ENCODE assay signal across 12 cellular contexts in the genomic region with DNA sequence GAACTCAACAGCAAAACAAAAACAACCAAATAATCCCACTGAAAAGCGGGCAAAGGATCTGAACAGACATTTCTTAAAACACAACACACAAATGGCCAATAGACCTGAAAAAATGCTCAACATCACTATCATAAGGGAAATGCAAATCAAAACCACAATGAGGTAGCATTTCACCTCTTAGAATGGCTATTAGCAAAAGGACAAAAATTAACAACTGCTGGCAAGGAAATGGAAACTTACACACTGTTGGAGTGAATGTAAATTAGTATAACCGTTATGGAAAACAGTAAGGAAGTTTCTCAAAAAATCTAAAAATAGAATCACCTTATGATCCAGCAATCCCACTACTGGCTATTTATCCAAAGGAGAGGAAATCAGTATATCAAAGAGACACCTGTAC. TPM values are rescaled to one million over a fixed set of nuclear protein-coding genes. Genes with fewer than 3 reads are reported as not detected.
DNase-seq lines count a peak whose midpoint lies in the region; ATAC-seq, FAIRE-seq and TF ChIP-seq lines count a peak whose summit lies in the region.
"Had no signal": no experiment of that assay in that cellular context is flagged by ENCODE, and none has a peak within 500 bp of the region (broad histone marks: within the 10 kb centered on the region; RNA-seq: fewer than 3 reads in every experiment).

No MANE protein-coding gene starts in this region.

- H3K4me2 ChIP-seq in astrocyte (ENCODE audit: low read length): no peak overlapping the region

- no peak overlapping the region for H3K4me3 Mint-ChIP-seq in astrocyte (ENCODE audit: unreplicated experiment)
- H3K4me3 Mint-ChIP-seq: activated CD4-positive, alpha-beta T cell treated with anti-CD3 and anti-CD28 coated beads, Interleukin-2, amount 10 ng/mL, durations not matched to agents 7 days and 5 days had no signal

- H3K36me3 ChIP-seq in astrocyte (ENCODE audit: insufficient read depth, low read length): peaks cover 24% of the 10 kb centered on the region

- H3K4me3 ChIP-seq in astrocyte (ENCODE audit: insufficient read depth, low read depth, low read length): no peak overlapping the region
- H3K4me3 ChIP-seq: HAP-1 had no signal

- H3K4me1 ChIP-seq in astrocyte (ENCODE audit: insufficient read depth, low read length): no peaks in the 10 kb centered on the region
- H3K4me1 ChIP-seq: HAP-1 had no signal

- no peak for TF ChIP-seq CTCF in astrocyte (IDR thresholded peaks at IDR 0.05; ENCODE audit: insufficient read depth, low read depth, low read length)
- TF ChIP-seq CTCF in GM20000 (IDR thresholded peaks at IDR 0.05; ENCODE audit: extremely low read depth, missing control alignments): no peak

- ATAC-seq in GM18858 (IDR thresholded peaks at IDR 0.05; ENCODE audit: unreplicated experiment) (peak; percentile 81), GM21381 (IDR thresholded peaks at IDR 0.05; ENCODE audit: unreplicated experiment) (peak; percentile 83), HG03095 (IDR thresholded peaks at IDR 0.05; ENCODE audit: unreplicated experiment) (peak; percentile 81)
- ATAC-seq: left cardiac atrium had no signal

- H3K79me2 ChIP-seq in astrocyte (ENCODE audit: insufficient read depth, low read length): peaks cover 67% of the 10 kb centered on the region

- H4K20me1 ChIP-seq in astrocyte (ENCODE audit: insufficient read depth, low read length): peaks cover 30% of the 10 kb centered on the region

- H3K27me3 Mint-ChIP-seq in astrocyte (ENCODE audit: low read depth, unreplicated experiment): no peaks in the 10 kb centered on the region
- H3K27me3 Mint-ChIP-seq: activated CD4-positive, alpha-beta T cell treated with anti-CD3 and anti-CD28 coated beads, Interleukin-2, amount 10 ng/mL, durations not matched to agents 7 days and 5 days had no signal

- no peak overlapping the region for H3K9ac ChIP-seq in astrocyte (ENCODE audit: low read length)

- H3K4me1 Mint-ChIP-seq in astrocyte (ENCODE audit: low read depth, unreplicated experiment): no peaks in the 10 kb centered on the region

- no peak overlapping the region for H3K27ac ChIP-seq in astrocyte (ENCODE audit: low read depth, low read length)

- H3K9me3 ChIP-seq in astrocyte (ENCODE audit: insufficient read depth, low read depth, low read length): no peaks in the 10 kb centered on the region
- H3K9me3 ChIP-seq: HAP-1 had no signal

- H2AFZ ChIP-seq in astrocyte (ENCODE audit: low read depth, low read length): no peak overlapping the region

- no peaks in the 10 kb centered on the region for H3K9me3 Mint-ChIP-seq in astrocyte (ENCODE audit: unreplicated experiment)
- H3K9me3 Mint-ChIP-seq: activated CD4-positive, alpha-beta T cell treated with anti-CD3 and anti-CD28 coated beads, Interleukin-2, amount 10 ng/mL, durations not matched to agents 7 days and 5 days had no signal

- H3K27ac Mint-ChIP-seq in astrocyte (ENCODE audit: unreplicated experiment): no peak overlapping the region
- H3K27ac Mint-ChIP-seq: activated CD4-positive, alpha-beta T cell treated with anti-CD3 and anti-CD28 coated beads, Interleukin-2, amount 10 ng/mL, durations not matched to agents 7 days and 5 days had no signal

- DNase-seq in astrocyte (ENCODE audit: low read depth) (peak; percentile 6), NCI-H2196 (lab: John Stamatoyannopoulos, UW; ENCODE audit: unreplicated experiment) (no peak), cerebellar cortex (ENCODE audit: low spot score) (no peak), GM20000 (ENCODE audit: low spot score) (no peak), SHP77 treated with DMSO at 0.1 percent for 48 hours (lab: John Stamatoyannopoulos, UW) (no peak)
- DNase-seq: activated CD4-positive, alpha-beta T cell treated with anti-CD3 and anti-CD28 coated beads, Interleukin-2, amount 10 ng/mL, durations not matched to agents 7 days and 5 days; DND-41; left cardiac atrium had no signal

- H3K27me3 ChIP-seq in astrocyte (ENCODE audit: insufficient read depth, low read length): no peaks in the 10 kb centered on the region

- H3K36me3 Mint-ChIP-seq in astrocyte (ENCODE audit: low read depth, unreplicated experiment): peaks cover 7% of the 10 kb centered on the region

- no peak for FAIRE-seq in astrocyte (lab: Jason Lieb, UNC)

RNA-seq across cellular contexts. Expression of a gene that starts 20.9 kb away (rescaled TPM):
- 17.9 and 19.5 TPM in 2 replicates for total RNA-seq in astrocyte
